ENCODE assay signal across 21 cellular contexts in genomic region chr4:26647523-26648224, GRCh38.
DNase-seq lines count a peak whose midpoint lies in the region; ATAC-seq and TF ChIP-seq lines count a peak whose summit lies in the region.
"Had no signal": no experiment of that assay in that cellular context is flagged by ENCODE, and none has a peak within 500 bp of the region (broad histone marks: within the 10 kb centered on the region; RNA-seq: fewer than 3 reads in every experiment).

No MANE protein-coding gene starts in this region.

- ATAC-seq in natural killer cell = no peak
- ATAC-seq in natural killer cell treated with Interleukin-12 subunit alpha and Interleukin-12 subunit beta and Interleukin-15 and Interleukin-18, amount 100 ng/mL, for 72 hours = no peak
- ATAC-seq in HG03378 (IDR thresholded peaks at IDR 0.05; ENCODE audit: unreplicated experiment) = no peak
- no peak for ATAC-seq in foreskin keratinocyte
- ATAC-seq: HepG2, SK-N-SH treated with all-trans-retinoic acid at 6 μM for 48 hours had no signal

- H3K27me3 ChIP-seq in HUES64 (ENCODE audit: insufficient read depth, low read length) (no peaks in the 10 kb centered on the region), iPS-18a (ENCODE audit: control insufficient read depth, insufficient read depth, low read length) (no peaks in the 10 kb centered on the region), foreskin keratinocyte (no peaks in the 10 kb centered on the region)
- H3K27me3 ChIP-seq: BE2C had no signal

- 89% methylated on average over 2 of the region's 2 CpGs for WGBS in HUES64

- H3K4me3 ChIP-seq in HUES64 (ENCODE audit: low read length) (no peak overlapping the region), iPS-18a (ENCODE audit: low read length) (no peak overlapping the region)
- H3K4me3 ChIP-seq: PC-9 had no signal

- peak overlapping the region; percentile 97 for H3K27ac ChIP-seq in HUES64 (ENCODE audit: low read depth, low read length)
- H3K27ac ChIP-seq in iPS-18a (ENCODE audit: low read length) = peak overlapping the region; percentile 55
- H3K27ac ChIP-seq in foreskin keratinocyte = no peak overlapping the region
- H3K27ac ChIP-seq: PC-9, RWPE1 had no signal

- peak overlapping the region; percentile 0 to 60 for H3K27ac Mint-ChIP-seq in natural killer cell
- no peak overlapping the region for H3K27ac Mint-ChIP-seq in natural killer cell treated with Interleukin-12 subunit alpha and Interleukin-12 subunit beta and Interleukin-15 and Interleukin-18, amount 100 ng/mL, for 72 hours

- no peaks in the 10 kb centered on the region for H3K36me3 Mint-ChIP-seq in natural killer cell
- H3K36me3 Mint-ChIP-seq in natural killer cell treated with Interleukin-12 subunit alpha and Interleukin-12 subunit beta and Interleukin-15 and Interleukin-18, amount 100 ng/mL, for 72 hours = peaks cover 2% of the 10 kb centered on the region

- H3K4me1 ChIP-seq in HUES64 (ENCODE audit: insufficient read depth, low read length) (peaks cover 21% of the 10 kb centered on the region), iPS-18a (ENCODE audit: control insufficient read depth, low read depth, low read length) (peaks cover 12% of the 10 kb centered on the region), foreskin keratinocyte (no peaks in the 10 kb centered on the region)
- H3K4me1 ChIP-seq: BE2C had no signal

- DNase-seq in natural killer cell (no peak), NOMO-1 treated with DMSO at 0.1 percent for 48 hours (lab: John Stamatoyannopoulos, UW; ENCODE audit: unreplicated experiment) (no peak), foreskin keratinocyte (no peak), GOT3 (lab: John Stamatoyannopoulos, UW) (no peak)
- DNase-seq in natural killer cell treated with Interleukin-12 subunit alpha and Interleukin-12 subunit beta and Interleukin-15 and Interleukin-18, amount 100 ng/mL, for 72 hours (ENCODE audit: low spot score) = no peak
- DNase-seq: BE2C; CD4-positive, CD25-positive, alpha-beta regulatory T cell; HCEC 1CT; KG1; NCI-H1417; NCI-H187 treated with DMSO at 0.1 percent for 48 hours; NCI-H2171; NCI-H526; PC-9; SIG-M5 had no signal

- TF ChIP-seq CTCF in natural killer cell (IDR thresholded peaks at IDR 0.05) (no peak), foreskin keratinocyte (conservative IDR thresholded peaks at IDR 0.05) (no peak)

- peaks cover 0 to 3% of the 10 kb centered on the region in 2 donors for H3K9me3 Mint-ChIP-seq in natural killer cell
- no peaks in the 10 kb centered on the region for H3K9me3 Mint-ChIP-seq in natural killer cell treated with Interleukin-12 subunit alpha and Interleukin-12 subunit beta and Interleukin-15 and Interleukin-18, amount 100 ng/mL, for 72 hours

- H3K4me3 Mint-ChIP-seq in natural killer cell = no peak overlapping the region
- H3K4me3 Mint-ChIP-seq in natural killer cell treated with Interleukin-12 subunit alpha and Interleukin-12 subunit beta and Interleukin-15 and Interleukin-18, amount 100 ng/mL, for 72 hours = no peak overlapping the region
- H3K4me3 Mint-ChIP-seq: CD4-positive, CD25-positive, alpha-beta regulatory T cell had no signal

- intact Hi-C loops in natural killer cell (cut with micrococcal nuclease) = no loop called here

- H3K9ac ChIP-seq in HUES64 (ENCODE audit: low read depth, low read length) (no peak overlapping the region), iPS-18a (ENCODE audit: low read length) (no peak overlapping the region)

- H3K27me3 Mint-ChIP-seq in natural killer cell (ENCODE audit: low read depth in 2 of 2) = no peaks in the 10 kb centered on the region
- no peaks in the 10 kb centered on the region for H3K27me3 Mint-ChIP-seq in natural killer cell treated with Interleukin-12 subunit alpha and Interleukin-12 subunit beta and Interleukin-15 and Interleukin-18, amount 100 ng/mL, for 72 hours
- H3K27me3 Mint-ChIP-seq: CD4-positive, CD25-positive, alpha-beta regulatory T cell had no signal

- H3K9me3 ChIP-seq in HUES64 (ENCODE audit: insufficient read depth, low read depth, low read length) = no peaks in the 10 kb centered on the region
- no peaks in the 10 kb centered on the region for H3K9me3 ChIP-seq in iPS-18a (ENCODE audit: control insufficient read depth, low read depth, low read length)
- H3K9me3 ChIP-seq: BE2C had no signal

- no peaks in the 10 kb centered on the region for H3K36me3 ChIP-seq in HUES64 (ENCODE audit: insufficient read depth, low read length)
- no peaks in the 10 kb centered on the region for H3K36me3 ChIP-seq in iPS-18a (ENCODE audit: control insufficient read depth, low read depth, low read length)
- H3K36me3 ChIP-seq: BE2C had no signal

- peaks cover 0 to 7% of the 10 kb centered on the region in 2 donors for H3K4me1 Mint-ChIP-seq in natural killer cell
- H3K4me1 Mint-ChIP-seq in natural killer cell treated with Interleukin-12 subunit alpha and Interleukin-12 subunit beta and Interleukin-15 and Interleukin-18, amount 100 ng/mL, for 72 hours (ENCODE audit: low read depth in 2 of 2) = peaks cover 0 to 2% of the 10 kb centered on the region in 2 donors
- H3K4me1 Mint-ChIP-seq: CD4-positive, CD25-positive, alpha-beta regulatory T cell had no signal

Comparison
In these comparisons a context has a peak if more than half of its experiments do, and no peak if none do; other contexts are left out.
1. H3K27ac Mint-ChIP-seq: peak in natural killer cell (2 of 2); none in natural killer cell treated with Interleukin-12 subunit alpha and Interleukin-12 subunit beta and Interleukin-15 and Interleukin-18, amount 100 ng/mL, for 72 hours (0 of 2).